Comparison of ENCODE assay signal across 2 cellular contexts in the genomic region with DNA sequence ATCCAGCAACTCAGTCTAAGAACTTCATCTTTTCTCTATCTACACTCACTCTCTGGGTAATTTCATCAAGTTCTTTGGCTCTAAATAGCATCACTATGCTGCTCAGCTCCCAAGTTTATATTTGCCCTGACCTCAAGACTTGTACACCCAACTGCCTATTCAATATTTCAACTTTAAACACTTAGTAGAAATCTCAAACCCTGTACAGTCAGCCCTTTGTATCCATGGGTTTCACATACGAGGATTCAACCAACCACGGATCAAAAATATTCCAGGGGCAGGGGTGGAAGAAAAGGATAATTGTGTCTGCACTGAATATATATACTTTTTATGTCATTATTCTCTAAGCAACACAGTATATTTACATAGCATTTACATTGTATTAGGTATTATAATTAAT.
TF ChIP-seq lines count a peak whose summit lies in the region.

No MANE protein-coding gene starts in this region.

TF ChIP-seq in IMR-90, 13 proteins besides CTCF, POLR2A, EP300 and RAD21:
- TF ChIP-seq RCOR1 (IDR thresholded peaks at IDR 0.05; ENCODE audit: insufficient replicate concordance, low read length) = no peak
- no peak for TF ChIP-seq MAZ (IDR thresholded peaks at IDR 0.05; ENCODE audit: borderline replicate concordance, low read depth, low read length)
- no peak for TF ChIP-seq SMC3 (IDR thresholded peaks at IDR 0.05; ENCODE audit: low read depth, low read length)

TF ChIP-seq in WTC11, 78 proteins besides CTCF, POLR2A, EP300 and RAD21:
- TF ChIP-seq ZNF396 (CRISPR knock-in tag; IDR thresholded peaks at IDR 0.05; ENCODE audit: borderline replicate concordance) = no peak
- no peak for TF ChIP-seq NFYB (CRISPR knock-in tag; conservative IDR thresholded peaks at IDR 0.05; ENCODE audit: low read depth)
- TF ChIP-seq, protein P1, sequence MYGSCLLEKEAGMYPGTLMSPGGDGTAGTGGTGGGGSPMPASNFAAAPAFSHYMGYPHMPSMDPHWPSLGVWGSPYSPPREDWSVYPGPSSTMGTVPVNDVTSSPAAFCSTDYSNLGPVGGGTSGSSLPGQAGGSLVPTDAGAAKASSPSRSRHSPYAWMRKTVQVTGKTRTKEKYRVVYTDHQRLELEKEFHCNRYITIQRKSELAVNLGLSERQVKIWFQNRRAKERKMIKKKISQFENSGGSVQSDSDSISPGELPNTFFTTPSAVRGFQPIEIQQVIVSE (CRISPR knock-in tag; IDR thresholded peaks at IDR 0.05; ENCODE audit: borderline replicate concordance) = no peak
- TF ChIP-seq NFATC4 (CRISPR knock-in tag; IDR thresholded peaks at IDR 0.05) = no peak
- TF ChIP-seq, protein P2, sequence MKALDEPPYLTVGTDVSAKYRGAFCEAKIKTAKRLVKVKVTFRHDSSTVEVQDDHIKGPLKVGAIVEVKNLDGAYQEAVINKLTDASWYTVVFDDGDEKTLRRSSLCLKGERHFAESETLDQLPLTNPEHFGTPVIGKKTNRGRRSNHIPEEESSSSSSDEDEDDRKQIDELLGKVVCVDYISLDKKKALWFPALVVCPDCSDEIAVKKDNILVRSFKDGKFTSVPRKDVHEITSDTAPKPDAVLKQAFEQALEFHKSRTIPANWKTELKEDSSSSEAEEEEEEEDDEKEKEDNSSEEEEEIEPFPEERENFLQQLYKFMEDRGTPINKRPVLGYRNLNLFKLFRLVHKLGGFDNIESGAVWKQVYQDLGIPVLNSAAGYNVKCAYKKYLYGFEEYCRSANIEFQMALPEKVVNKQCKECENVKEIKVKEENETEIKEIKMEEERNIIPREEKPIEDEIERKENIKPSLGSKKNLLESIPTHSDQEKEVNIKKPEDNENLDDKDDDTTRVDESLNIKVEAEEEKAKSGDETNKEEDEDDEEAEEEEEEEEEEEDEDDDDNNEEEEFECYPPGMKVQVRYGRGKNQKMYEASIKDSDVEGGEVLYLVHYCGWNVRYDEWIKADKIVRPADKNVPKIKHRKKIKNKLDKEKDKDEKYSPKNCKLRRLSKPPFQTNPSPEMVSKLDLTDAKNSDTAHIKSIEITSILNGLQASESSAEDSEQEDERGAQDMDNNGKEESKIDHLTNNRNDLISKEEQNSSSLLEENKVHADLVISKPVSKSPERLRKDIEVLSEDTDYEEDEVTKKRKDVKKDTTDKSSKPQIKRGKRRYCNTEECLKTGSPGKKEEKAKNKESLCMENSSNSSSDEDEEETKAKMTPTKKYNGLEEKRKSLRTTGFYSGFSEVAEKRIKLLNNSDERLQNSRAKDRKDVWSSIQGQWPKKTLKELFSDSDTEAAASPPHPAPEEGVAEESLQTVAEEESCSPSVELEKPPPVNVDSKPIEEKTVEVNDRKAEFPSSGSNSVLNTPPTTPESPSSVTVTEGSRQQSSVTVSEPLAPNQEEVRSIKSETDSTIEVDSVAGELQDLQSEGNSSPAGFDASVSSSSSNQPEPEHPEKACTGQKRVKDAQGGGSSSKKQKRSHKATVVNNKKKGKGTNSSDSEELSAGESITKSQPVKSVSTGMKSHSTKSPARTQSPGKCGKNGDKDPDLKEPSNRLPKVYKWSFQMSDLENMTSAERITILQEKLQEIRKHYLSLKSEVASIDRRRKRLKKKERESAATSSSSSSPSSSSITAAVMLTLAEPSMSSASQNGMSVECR (CRISPR knock-in tag; IDR thresholded peaks at IDR 0.05; ENCODE audit: borderline replicate concordance) = no peak
- TF ChIP-seq, protein P3, sequence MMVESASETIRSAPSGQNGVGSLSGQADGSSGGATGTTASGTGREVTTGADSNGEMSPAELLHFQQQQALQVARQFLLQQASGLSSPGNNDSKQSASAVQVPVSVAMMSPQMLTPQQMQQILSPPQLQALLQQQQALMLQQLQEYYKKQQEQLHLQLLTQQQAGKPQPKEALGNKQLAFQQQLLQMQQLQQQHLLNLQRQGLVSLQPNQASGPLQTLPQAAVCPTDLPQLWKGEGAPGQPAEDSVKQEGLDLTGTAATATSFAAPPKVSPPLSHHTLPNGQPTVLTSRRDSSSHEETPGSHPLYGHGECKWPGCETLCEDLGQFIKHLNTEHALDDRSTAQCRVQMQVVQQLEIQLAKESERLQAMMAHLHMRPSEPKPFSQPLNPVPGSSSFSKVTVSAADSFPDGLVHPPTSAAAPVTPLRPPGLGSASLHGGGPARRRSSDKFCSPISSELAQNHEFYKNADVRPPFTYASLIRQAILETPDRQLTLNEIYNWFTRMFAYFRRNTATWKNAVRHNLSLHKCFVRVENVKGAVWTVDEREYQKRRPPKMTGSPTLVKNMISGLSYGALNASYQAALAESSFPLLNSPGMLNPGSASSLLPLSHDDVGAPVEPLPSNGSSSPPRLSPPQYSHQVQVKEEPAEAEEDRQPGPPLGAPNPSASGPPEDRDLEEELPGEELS (CRISPR knock-in tag; IDR thresholded peaks at IDR 0.05) = no peak
- TF ChIP-seq, protein P4, sequence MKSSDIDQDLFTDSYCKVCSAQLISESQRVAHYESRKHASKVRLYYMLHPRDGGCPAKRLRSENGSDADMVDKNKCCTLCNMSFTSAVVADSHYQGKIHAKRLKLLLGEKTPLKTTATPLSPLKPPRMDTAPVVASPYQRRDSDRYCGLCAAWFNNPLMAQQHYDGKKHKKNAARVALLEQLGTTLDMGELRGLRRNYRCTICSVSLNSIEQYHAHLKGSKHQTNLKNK (CRISPR knock-in tag; IDR thresholded peaks at IDR 0.05) = no peak
- TF ChIP-seq ZNF263 (CRISPR knock-in tag; IDR thresholded peaks at IDR 0.05; ENCODE audit: low read depth) = no peak
- no peak for TF ChIP-seq TP53 (CRISPR knock-in tag; IDR thresholded peaks at IDR 0.05)
- TF ChIP-seq MXD4 (CRISPR knock-in tag; IDR thresholded peaks at IDR 0.05; ENCODE audit: borderline replicate concordance) = no peak
- TF ChIP-seq, protein P5, sequence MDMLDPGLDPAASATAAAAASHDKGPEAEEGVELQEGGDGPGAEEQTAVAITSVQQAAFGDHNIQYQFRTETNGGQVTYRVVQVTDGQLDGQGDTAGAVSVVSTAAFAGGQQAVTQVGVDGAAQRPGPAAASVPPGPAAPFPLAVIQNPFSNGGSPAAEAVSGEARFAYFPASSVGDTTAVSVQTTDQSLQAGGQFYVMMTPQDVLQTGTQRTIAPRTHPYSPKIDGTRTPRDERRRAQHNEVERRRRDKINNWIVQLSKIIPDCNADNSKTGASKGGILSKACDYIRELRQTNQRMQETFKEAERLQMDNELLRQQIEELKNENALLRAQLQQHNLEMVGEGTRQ (CRISPR knock-in tag; IDR thresholded peaks at IDR 0.05) = no peak
